ENCODE assay signal across 8 cellular contexts in genomic region chr7:74650055-74650454, GRCh38. TPM values are rescaled to one million over a fixed set of nuclear protein-coding genes. Genes with fewer than 3 reads are reported as not detected.
A peak's percentile ranks its signal among the peaks of the same experiment; 100 is the strongest.
DNase-seq lines count a peak whose midpoint lies in the region; ATAC-seq and TF ChIP-seq lines count a peak whose summit lies in the region.
"Not testable (repeated sequence)": the region's sequence is repeated elsewhere in the genome, so short reads cannot be mapped to it uniquely, and the experiment has no call there.

No MANE protein-coding gene starts in this region.

- H3K4me1 Mint-ChIP-seq in activated CD4-positive, alpha-beta T cell treated with anti-CD3 and anti-CD28 coated beads, Interleukin-2, amount 10 ng/mL, durations not matched to agents 24 days and 14 days, result peaks cover 32% of the 10 kb centered on the region
- peaks cover 23% of the 10 kb centered on the region for H3K4me1 Mint-ChIP-seq in brain

- peak overlapping the region; percentile 77 for H3K4me3 Mint-ChIP-seq in activated CD4-positive, alpha-beta T cell treated with anti-CD3 and anti-CD28 coated beads, Interleukin-2, amount 10 ng/mL, durations not matched to agents 24 days and 14 days
- peak overlapping the region in 4 of 5 experiments; percentile 36 to 64 (median 54) for H3K4me3 Mint-ChIP-seq in brain

- TF ChIP-seq CTCF in brain (conservative IDR thresholded peaks at IDR 0.05), result not testable (repeated sequence)

- not testable (repeated sequence) for H3K36me3 ChIP-seq in ACC112 (ENCODE audit: insufficient read depth, low read length)

- peak overlapping the region; percentile 59 for H2AFZ ChIP-seq in ACC112 (ENCODE audit: low read length, unreplicated experiment)

- H3K27ac Mint-ChIP-seq in activated CD4-positive, alpha-beta T cell treated with anti-CD3 and anti-CD28 coated beads, Interleukin-2, amount 10 ng/mL, durations not matched to agents 24 days and 14 days, result peak overlapping the region; percentile 88
- peak overlapping the region in 4 of 5 experiments; percentile 18 to 76 (median 64) for H3K27ac Mint-ChIP-seq in brain

- not testable (repeated sequence) for H3K27me3 Mint-ChIP-seq in activated CD4-positive, alpha-beta T cell treated with anti-CD3 and anti-CD28 coated beads, Interleukin-2, amount 10 ng/mL, durations not matched to agents 24 days and 14 days; brain

- H3K79me2 ChIP-seq in ACC112 (ENCODE audit: control insufficient read depth, insufficient read depth, low read length, unreplicated experiment), result not testable (repeated sequence)

- not testable (repeated sequence) for H3K4me1 ChIP-seq in ACC112 (ENCODE audit: control insufficient read depth, insufficient read depth, low read length, unreplicated experiment)

- ATAC-seq in GM19023 (IDR thresholded peaks at IDR 0.05; ENCODE audit: unreplicated experiment) (peak; percentile 78), HG02885 (IDR thresholded peaks at IDR 0.05; ENCODE audit: poor library complexity, unreplicated experiment) (peak; percentile 91)

- H3K4me3 ChIP-seq in ACC112 (ENCODE audit: low read depth, low read length), result peak overlapping the region; percentile 74

- H3K36me3 Mint-ChIP-seq in activated CD4-positive, alpha-beta T cell treated with anti-CD3 and anti-CD28 coated beads, Interleukin-2, amount 10 ng/mL, durations not matched to agents 24 days and 14 days (ENCODE audit: low read depth); brain: not testable (repeated sequence)

- H3K27ac ChIP-seq in ACC112 (ENCODE audit: low read depth, low read length), result not testable (repeated sequence)

- DNase-seq in NCI-H226 (peak; percentile 14), islet precursor cell (peak; percentile 76)
- peak; percentile 91 for DNase-seq in activated CD4-positive, alpha-beta T cell treated with anti-CD3 and anti-CD28 coated beads, Interleukin-2, amount 10 ng/mL, durations not matched to agents 24 days and 14 days
- DNase-seq in stimulated activated CD4-positive, alpha-beta T cell treated with anti-CD3 and anti-CD28 coated beads, Interleukin-15, amount 100 ng/mL, for 48 hours (ENCODE audit: low read depth in 2 of 2), result peak; percentile 74 to 81

- not testable (repeated sequence) for H3K27me3 ChIP-seq in ACC112 (ENCODE audit: insufficient read depth, low read length)

- H3K9me3 Mint-ChIP-seq in activated CD4-positive, alpha-beta T cell treated with anti-CD3 and anti-CD28 coated beads, Interleukin-2, amount 10 ng/mL, durations not matched to agents 24 days and 14 days; brain: not testable (repeated sequence)

- intact Hi-C loops in activated CD4-positive, alpha-beta T cell treated with anti-CD3 and anti-CD28 coated beads, Interleukin-2, amount 10 ng/mL, durations not matched to agents 24 days and 14 days (cut with micrococcal nuclease), result loop anchor here (1.0 kb wide), 1 partner anchor 10 kb away; no protein-coding TSS in a partner anchor

RNA-seq across cellular contexts. Expression of gene GTF2I, which starts 7.5 kb away (rescaled TPM):
- 185 and 189 TPM in 2 replicates for total RNA-seq in activated CD4-positive, alpha-beta T cell treated with anti-CD3 and anti-CD28 coated beads, Interleukin-2, amount 10 ng/mL, durations not matched to agents 24 days and 14 days
- 215 TPM for polyA plus RNA-seq in brain (ENCODE audit: insufficient read depth, low read depth, low replicate concordance)

Comparison
In these comparisons a context has a peak if more than half of its experiments do, and no peak if none do; other contexts are left out.
1. DNase-seq: peak in every context shown above with its lines; median percentile 91 in activated CD4-positive, alpha-beta T cell treated with anti-CD3 and anti-CD28 coated beads, Interleukin-2, amount 10 ng/mL, durations not matched to agents 24 days and 14 days; 78 in stimulated activated CD4-positive, alpha-beta T cell treated with anti-CD3 and anti-CD28 coated beads, Interleukin-15, amount 100 ng/mL, for 48 hours; 76 in islet precursor cell; 14 in NCI-H226.